In the genomic region with DNA sequence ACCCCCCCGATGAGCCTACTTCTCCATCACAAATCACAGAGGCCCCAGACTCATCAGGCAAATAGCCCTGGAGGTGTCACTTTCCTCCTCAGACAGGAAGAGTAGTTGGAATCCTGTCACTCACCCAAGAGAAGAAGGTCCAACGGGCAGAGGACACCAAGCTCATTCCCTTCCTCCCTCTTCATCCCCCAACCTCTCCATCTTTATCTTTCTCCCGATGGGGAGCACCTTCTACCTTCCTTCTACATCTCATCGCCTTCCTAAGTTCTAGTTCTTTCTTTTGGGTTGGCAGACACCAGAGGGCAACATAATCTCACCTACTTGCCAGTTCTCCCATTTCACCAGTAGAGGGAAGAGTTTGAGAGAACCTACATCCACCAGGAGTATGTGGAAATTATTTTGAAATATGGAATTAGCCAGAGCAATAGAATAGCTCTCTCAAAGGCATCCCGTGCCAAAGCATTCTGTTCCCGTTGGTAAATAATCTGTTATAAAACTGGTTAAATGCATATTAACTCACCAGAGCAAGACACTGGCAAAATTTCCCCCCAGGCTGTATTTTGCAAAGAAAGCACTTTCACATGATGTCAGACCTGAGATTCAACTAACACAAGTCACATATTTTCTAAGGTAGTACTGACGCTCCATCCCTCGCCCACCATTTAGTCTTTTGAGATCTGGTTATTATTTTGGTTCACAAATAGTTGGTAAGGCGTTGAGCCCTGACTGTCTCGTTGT, we compare ENCODE assay signal across 1 cellular context.
TF ChIP-seq lines count a peak whose summit lies in the region.

No MANE protein-coding gene starts in this region.

TF ChIP-seq in IMR-90, 13 proteins besides CTCF, POLR2A, EP300 and RAD21 (continued from another document):
- no peak for TF ChIP-seq NFE2L2 (IDR thresholded peaks at IDR 0.05; ENCODE audit: low read depth, low read length)
- TF ChIP-seq CHD1 (IDR thresholded peaks at IDR 0.05; ENCODE audit: low read depth, low read length): no peak
TF ChIP-seq in IMR-90: peak in this region for 1.
